In the genomic region with DNA sequence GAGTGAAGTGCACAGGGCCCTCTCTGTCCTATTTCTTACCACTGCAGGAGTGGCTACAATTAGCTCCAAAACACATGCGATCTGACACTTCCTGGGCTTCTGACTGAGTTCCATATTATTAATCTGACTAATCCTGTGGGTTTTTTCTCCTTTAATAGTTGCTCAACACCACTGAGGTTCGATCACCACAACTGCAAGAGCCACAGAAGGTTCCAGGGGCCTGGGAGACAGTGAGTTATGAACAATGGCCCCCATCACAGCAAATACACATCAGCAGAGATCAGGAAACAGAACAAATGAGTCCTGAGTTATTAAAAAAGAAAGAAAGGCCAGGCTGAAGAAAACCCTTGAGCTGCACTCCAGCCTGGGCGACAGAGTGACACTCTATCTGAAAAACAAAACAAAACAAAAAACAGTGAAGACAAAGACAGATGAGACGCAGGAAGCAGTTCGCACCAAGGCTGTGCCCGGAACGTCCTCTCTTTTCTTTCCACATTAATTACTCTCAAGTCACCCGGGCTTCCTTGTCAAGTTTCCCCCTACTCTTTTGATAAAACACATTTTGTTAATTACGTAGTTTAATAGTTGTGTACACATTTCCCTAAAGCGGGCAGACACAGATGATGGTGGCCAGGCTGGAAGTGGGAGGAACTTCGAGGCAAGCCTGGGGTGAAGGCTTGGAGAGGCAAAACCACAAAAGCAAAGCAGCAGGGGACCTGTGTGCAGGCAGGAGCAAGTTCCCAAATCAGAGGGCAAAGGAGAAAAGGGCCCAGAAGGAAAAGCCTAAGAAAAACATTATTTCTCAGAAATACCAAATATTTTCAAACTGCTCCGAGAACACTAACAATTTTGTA, we compare ENCODE assay signal across 9 cellular contexts. TPM values are rescaled to one million over a fixed set of nuclear protein-coding genes. Genes with fewer than 3 reads are reported as not detected.
A peak's percentile ranks its signal among the peaks of the same experiment; 100 is the strongest.
DNase-seq lines count a peak whose midpoint lies in the region; ATAC-seq and TF ChIP-seq lines count a peak whose summit lies in the region.
"Had no signal": no experiment of that assay in that cellular context is flagged by ENCODE, and none has a peak within 500 bp of the region (broad histone marks: within the 10 kb centered on the region; RNA-seq: fewer than 3 reads in every experiment).

No MANE protein-coding gene starts in this region.

- H3K27ac ChIP-seq in BLaER1 treated with 17β-estradiol and CSF1 and Interleukin-3, amounts not matched to agents 10 nM and 100 nM = peak overlapping the region; percentile 12 to 75 (median 52); a peak in 20 of 22 replicates
- peak overlapping the region; percentile 68 for H3K27ac ChIP-seq in layer of hippocampus (ENCODE audit: low read depth, low read length)
- peak overlapping the region in 3 of 10 donors; percentile 13 to 25 (median 17) for H3K27ac ChIP-seq in heart right ventricle

- H3K9me3 Mint-ChIP-seq in WTC11 = no peaks in the 10 kb centered on the region
- H3K9me3 Mint-ChIP-seq: activated naive CD8-positive, alpha-beta T cell treated with anti-CD3 and anti-CD28 coated beads, Interleukin-2, amount 10 ng/mL, durations not matched to agents 7 days and 5 days had no signal

- H3K27ac Mint-ChIP-seq in WTC11 = peak overlapping the region; percentile 82
- H3K27ac Mint-ChIP-seq: activated naive CD8-positive, alpha-beta T cell treated with anti-CD3 and anti-CD28 coated beads, Interleukin-2, amount 10 ng/mL, durations not matched to agents 7 days and 5 days had no signal

- DNase-seq in M059J (ENCODE audit: low read depth) (peak; percentile 51), WTC11 (ENCODE audit: low spot score) (no peak), amniotic stem cell (lab: John Stamatoyannopoulos, UW) (no peak), heart right ventricle (no peak)
- DNase-seq in stimulated activated CD4-positive, alpha-beta T cell treated with anti-CD3 and anti-CD28 coated beads, Interleukin-12 subunit alpha, Interleukin-12 subunit beta, amount 100 ng/mL, for 4 hours = no peak
- DNase-seq: activated naive CD8-positive, alpha-beta T cell treated with anti-CD3 and anti-CD28 coated beads, Interleukin-2, amount 10 ng/mL, durations not matched to agents 7 days and 5 days had no signal

- H3K9me3 ChIP-seq in BLaER1 treated with 17β-estradiol and CSF1 and Interleukin-3, amounts not matched to agents 10 nM and 100 nM (replicated peaks in 1 of 11) = no peaks in the 10 kb centered on the region
- H3K9me3 ChIP-seq in heart right ventricle = no peaks in the 10 kb centered on the region

- peak overlapping the region in 9 of 11 experiments; percentile 3 to 56 (median 29); a peak in 13 of 22 replicates for H3K9ac ChIP-seq in BLaER1 treated with 17β-estradiol and CSF1 and Interleukin-3, amounts not matched to agents 10 nM and 100 nM

- POLR2A ChIA-PET in WTC11 (lab: Charles Lee) = no interaction called here

- H3K4me2 ChIP-seq in BLaER1 treated with 17β-estradiol and CSF1 and Interleukin-3, amounts not matched to agents 10 nM and 100 nM = peak overlapping the region; percentile 52 to 83 (median 65)

- 51 to 63% methylated on average over 12 of the region's 12 CpGs for WGBS in heart right ventricle, 2 donors

- H3K4me1 ChIP-seq in BLaER1 treated with 17β-estradiol and CSF1 and Interleukin-3, amounts not matched to agents 10 nM and 100 nM = peaks cover 17 to 39% (median 27%) of the 10 kb centered on the region in 10 experiments
- peaks cover 7 to 62% (median 42%) of the 10 kb centered on the region in 9 donors for H3K4me1 ChIP-seq in heart right ventricle

- peaks cover 0 to 69% (median 0%) of the 10 kb centered on the region in 11 experiments; a peak in 8 of 22 replicates for H4K20me1 ChIP-seq in BLaER1 treated with 17β-estradiol and CSF1 and Interleukin-3, amounts not matched to agents 10 nM and 100 nM

- CTCF ChIA-PET in WTC11 (lab: Charles Lee) = interaction anchor here (1.0 to 2.1 kb wide), 2 partner anchors 13 to 39 kb away, joined by 3 to 5 read pairs; no protein-coding TSS in a partner anchor

- peaks cover 15% of the 10 kb centered on the region for H3K36me3 Mint-ChIP-seq in WTC11
- H3K36me3 Mint-ChIP-seq: activated naive CD8-positive, alpha-beta T cell treated with anti-CD3 and anti-CD28 coated beads, Interleukin-2, amount 10 ng/mL, durations not matched to agents 7 days and 5 days had no signal

- no peaks in the 10 kb centered on the region for H3K36me3 ChIP-seq in BLaER1 treated with 17β-estradiol and CSF1 and Interleukin-3, amounts not matched to agents 10 nM and 100 nM
- H3K36me3 ChIP-seq in heart right ventricle = peaks cover 0 to 24% (median 0%) of the 10 kb centered on the region in 9 donors

- intact Hi-C loops in heart right ventricle (cut with DNase I) = no loop called here

- ATAC-seq in WTC11 = peak; percentile 70
- no peak for ATAC-seq in GM21619 (IDR thresholded peaks at IDR 0.05; ENCODE audit: unreplicated experiment)
- ATAC-seq in heart right ventricle = no peak

- peaks cover 30% of the 10 kb centered on the region for H3K4me1 Mint-ChIP-seq in WTC11

- no peaks in the 10 kb centered on the region for H3K27me3 ChIP-seq in BLaER1 treated with 17β-estradiol and CSF1 and Interleukin-3, amounts not matched to agents 10 nM and 100 nM
- H3K27me3 ChIP-seq in layer of hippocampus (ENCODE audit: control insufficient read depth, insufficient read depth, low read length) (no peaks in the 10 kb centered on the region), heart right ventricle (no peaks in the 10 kb centered on the region)

- H3K4me3 ChIP-seq in BLaER1 treated with 17β-estradiol and CSF1 and Interleukin-3, amounts not matched to agents 10 nM and 100 nM = peak overlapping the region in 1 of 10 experiments; percentile 18; a peak in 1 of 20 replicates
- no peak overlapping the region for H3K4me3 ChIP-seq in heart right ventricle

- H3K27me3 Mint-ChIP-seq in WTC11 (ENCODE audit: low read depth) = no peaks in the 10 kb centered on the region

- no peak for TF ChIP-seq CTCF in WTC11 (IDR thresholded peaks at IDR 0.05)
- no peak for TF ChIP-seq CTCF in heart right ventricle (IDR thresholded peaks at IDR 0.05)

- no peak overlapping the region for H3K4me3 Mint-ChIP-seq in WTC11
- H3K4me3 Mint-ChIP-seq: activated naive CD8-positive, alpha-beta T cell treated with anti-CD3 and anti-CD28 coated beads, Interleukin-2, amount 10 ng/mL, durations not matched to agents 7 days and 5 days had no signal

TF ChIP-seq in WTC11, 78 proteins besides CTCF, POLR2A, EP300 and RAD21:
- TF ChIP-seq, protein P1, sequence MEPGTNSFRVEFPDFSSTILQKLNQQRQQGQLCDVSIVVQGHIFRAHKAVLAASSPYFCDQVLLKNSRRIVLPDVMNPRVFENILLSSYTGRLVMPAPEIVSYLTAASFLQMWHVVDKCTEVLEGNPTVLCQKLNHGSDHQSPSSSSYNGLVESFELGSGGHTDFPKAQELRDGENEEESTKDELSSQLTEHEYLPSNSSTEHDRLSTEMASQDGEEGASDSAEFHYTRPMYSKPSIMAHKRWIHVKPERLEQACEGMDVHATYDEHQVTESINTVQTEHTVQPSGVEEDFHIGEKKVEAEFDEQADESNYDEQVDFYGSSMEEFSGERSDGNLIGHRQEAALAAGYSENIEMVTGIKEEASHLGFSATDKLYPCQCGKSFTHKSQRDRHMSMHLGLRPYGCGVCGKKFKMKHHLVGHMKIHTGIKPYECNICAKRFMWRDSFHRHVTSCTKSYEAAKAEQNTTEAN (CRISPR knock-in tag; IDR thresholded peaks at IDR 0.05) = no peak
- TF ChIP-seq FOXP1 (CRISPR knock-in tag; IDR thresholded peaks at IDR 0.05; ENCODE audit: borderline replicate concordance) = no peak
- TF ChIP-seq, protein P2, sequence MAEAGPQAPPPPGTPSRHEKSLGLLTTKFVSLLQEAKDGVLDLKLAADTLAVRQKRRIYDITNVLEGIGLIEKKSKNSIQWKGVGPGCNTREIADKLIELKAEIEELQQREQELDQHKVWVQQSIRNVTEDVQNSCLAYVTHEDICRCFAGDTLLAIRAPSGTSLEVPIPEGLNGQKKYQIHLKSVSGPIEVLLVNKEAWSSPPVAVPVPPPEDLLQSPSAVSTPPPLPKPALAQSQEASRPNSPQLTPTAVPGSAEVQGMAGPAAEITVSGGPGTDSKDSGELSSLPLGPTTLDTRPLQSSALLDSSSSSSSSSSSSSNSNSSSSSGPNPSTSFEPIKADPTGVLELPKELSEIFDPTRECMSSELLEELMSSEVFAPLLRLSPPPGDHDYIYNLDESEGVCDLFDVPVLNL (CRISPR knock-in tag; IDR thresholded peaks at IDR 0.05; ENCODE audit: borderline replicate concordance, low read depth) = no peak
- no peak for TF ChIP-seq RELA (CRISPR knock-in tag; IDR thresholded peaks at IDR 0.05; ENCODE audit: borderline replicate concordance)
- TF ChIP-seq NFYB (CRISPR knock-in tag; conservative IDR thresholded peaks at IDR 0.05; ENCODE audit: low read depth) = no peak
- no peak for TF ChIP-seq NR1H2 (CRISPR knock-in tag; IDR thresholded peaks at IDR 0.05)

RNA-seq across cellular contexts. Expression of a gene that starts 42.7 kb away (rescaled TPM):
- 20.1 and 26.9 TPM in 2 replicates for total RNA-seq in M059J (2014; rRNA removed; shearing (Covaris generic))
- total RNA-seq in WTC11 (2021) (87.1 to 96.9 TPM (median 87.3 TPM) in 3 replicates), heart right ventricle (10 to 100 TPM; 60.8 to 83.6 (median 70.1) TPM)
- polyA plus RNA-seq in heart right ventricle = 10 to 100 TPM; 29.6 to 31.2 TPM
